In genomic region chr1:233518344-233518743, GRCh38 we compare ENCODE assay signal across 8 cellular contexts.
DNase-seq lines count a peak whose midpoint lies in the region; ATAC-seq and TF ChIP-seq lines count a peak whose summit lies in the region.

No MANE protein-coding gene starts in this region.

- ATAC-seq in foreskin keratinocyte: no peak
- no peak for ATAC-seq in gastrocnemius medialis
- ATAC-seq in HG03045 (IDR thresholded peaks at IDR 0.05; ENCODE audit: unreplicated experiment): no peak
- no peak for ATAC-seq in HG03159 (IDR thresholded peaks at IDR 0.05; ENCODE audit: unreplicated experiment)

- in situ Hi-C loops in gastrocnemius medialis (cut with MboI; ENCODE audit: low sequenced_read_pairs in 4 of 4): no loop called here

- H3K4me3 ChIP-seq in HEK293 (ENCODE audit: low read depth, low read length) (no peak overlapping the region), gastrocnemius medialis (no peak overlapping the region)

- H3K27me3 ChIP-seq in foreskin keratinocyte (no peaks in the 10 kb centered on the region), gastrocnemius medialis (no peaks in the 10 kb centered on the region)

- DNase-seq in DMS 273 treated with DMSO at 0.1 percent for 48 hours (lab: John Stamatoyannopoulos, UW): peak; percentile 31
- peak; percentile 65 for DNase-seq in SIG-M5 treated with dmso at 0.1 percent for 504 hours (lab: John Stamatoyannopoulos, UW; ENCODE audit: unreplicated experiment)
- peak in 1 of 2 donors; percentile 29 for DNase-seq in foreskin keratinocyte
- peak in 28 of 49 donors; percentile 2 to 39 (median 14) for DNase-seq in substantia nigra (lab: John Stamatoyannopoulos, UW)
- no peak for DNase-seq in gastrocnemius medialis

- H3K9me3 ChIP-seq in HEK293 (ENCODE audit: control insufficient read depth, insufficient read depth, low read depth, low read length) (no peaks in the 10 kb centered on the region), gastrocnemius medialis (no peaks in the 10 kb centered on the region)

- H3K36me3 ChIP-seq in HEK293 (ENCODE audit: control insufficient read depth in 2 of 2, insufficient read depth in 1 of 2, low read length in 2 of 2) (no peaks in the 10 kb centered on the region), gastrocnemius medialis (no peaks in the 10 kb centered on the region)

- TF ChIP-seq POLR2A in gastrocnemius medialis (IDR thresholded peaks at IDR 0.05): no peak

- TF ChIP-seq CTCF in HEK293 (tag by site-specific recombination; IDR thresholded peaks at IDR 0.05): no peak
- TF ChIP-seq CTCF in foreskin keratinocyte (conservative IDR thresholded peaks at IDR 0.05): peak; percentile 74
- no peak for TF ChIP-seq CTCF in gastrocnemius medialis (IDR thresholded peaks at IDR 0.05 in 4 of 5, conservative IDR thresholded peaks at IDR 0.05 in 1 of 5)

- H3K4me1 ChIP-seq in HEK293 (ENCODE audit: control insufficient read depth, insufficient read depth, low read length) (no peaks in the 10 kb centered on the region), foreskin keratinocyte (no peaks in the 10 kb centered on the region), gastrocnemius medialis (no peaks in the 10 kb centered on the region)

- intact Hi-C loops in gastrocnemius medialis (cut with DNase I; ENCODE audit: low total_unique reads): no loop called here

- CTCF ChIA-PET in HEK293 (lab: Yijun Ruan, JAX): interaction anchor here (0.6 to 3.4 kb wide), 36 partner anchors 9 to 760 kb away, joined by 3 to 50 read pairs (median 4); partner anchors contain the start of genes KCNK1 and SLC35F3

- POLR2A ChIA-PET in HEK293 (lab: Yijun Ruan, JAX): interaction anchor here (0.6 kb wide), 1 partner anchor 143 kb away, joined by 3 read pairs; no protein-coding TSS in a partner anchor

- H3K27ac ChIP-seq in HEK293 (ENCODE audit: extremely low read depth, low read depth, low read length): no peak overlapping the region
- no peak overlapping the region for H3K27ac ChIP-seq in foreskin keratinocyte
- no peak overlapping the region for H3K27ac ChIP-seq in substantia nigra (ENCODE audit: low read depth, low read length, poor library complexity, severe bottlenecking)
- no peak overlapping the region for H3K27ac ChIP-seq in gastrocnemius medialis

TF ChIP-seq in HEK293, 187 proteins besides CTCF, POLR2A, EP300 and RAD21:
- TF ChIP-seq ZNF362 (tag by site-specific recombination; IDR thresholded peaks at IDR 0.05) (peak; percentile 60; the same call in 1 of the 2 replicates), ZNF660 (tag by site-specific recombination; IDR thresholded peaks at IDR 0.05) (peak; percentile 23; the same call in 1 of the 2 replicates), ZNF580 (tag by site-specific recombination; IDR thresholded peaks at IDR 0.05) (peak; percentile 95), IKZF3 (tag by site-specific recombination; IDR thresholded peaks at IDR 0.05) (0 out of 2 replicates have a peak, but pooled peaks have one; percentile 17), ZNF624 (tag by site-specific recombination; IDR thresholded peaks at IDR 0.05) (no peak), ZBTB20 (tag by site-specific recombination; IDR thresholded peaks at IDR 0.05) (no peak), SETDB1 (IDR thresholded peaks at IDR 0.05; ENCODE audit: insufficient read length, low read length) (peak; percentile 70), ZSCAN30 (tag by site-specific recombination; IDR thresholded peaks at IDR 0.05) (0 out of 2 replicates have a peak, but pooled peaks have one; percentile 18), ZNF518A (tag by site-specific recombination; conservative IDR thresholded peaks at IDR 0.05; ENCODE audit: low read depth) (peak; percentile 62), ZNF391 (tag by site-specific recombination; IDR thresholded peaks at IDR 0.05; ENCODE audit: borderline replicate concordance, low read depth) (no peak), ZNF23 (tag by site-specific recombination; IDR thresholded peaks at IDR 0.05; ENCODE audit: borderline replicate concordance) (no peak)

Comparison
In these comparisons a context has a peak if more than half of its experiments do, and no peak if none do; other contexts are left out.
1. DNase-seq: peak in DMS 273 treated with DMSO at 0.1 percent for 48 hours (single experiment), SIG-M5 treated with dmso at 0.1 percent for 504 hours (single experiment) and substantia nigra (28 of 49); none in gastrocnemius medialis (0 of 2).